Comparison of ENCODE assay signal across 8 cellular contexts in genomic region chr7:2645274-2645868, GRCh38. TPM values are rescaled to one million over a fixed set of nuclear protein-coding genes. Genes with fewer than 3 reads are reported as not detected.
A peak's percentile ranks its signal among the peaks of the same experiment; 100 is the strongest.
DNase-seq lines count a peak whose midpoint lies in the region; ATAC-seq and TF ChIP-seq lines count a peak whose summit lies in the region.

No MANE protein-coding gene starts in this region.

- no peaks in the 10 kb centered on the region for H3K27me3 ChIP-seq in CD4-positive, alpha-beta memory T cell (ENCODE audit: insufficient read depth, low read length)
- H3K27me3 ChIP-seq in Karpas-422 (ENCODE audit: low read length) (no peaks in the 10 kb centered on the region), uterus (no peaks in the 10 kb centered on the region)

- H3K9ac ChIP-seq in Karpas-422 (ENCODE audit: low read length) = peak overlapping the region; percentile 57

- H3K79me2 ChIP-seq in Karpas-422 (ENCODE audit: low read length) = no peaks in the 10 kb centered on the region

- H3K27me3 Mint-ChIP-seq in CD4-positive, alpha-beta memory T cell = no peaks in the 10 kb centered on the region

- CTCF ChIA-PET in CD4-positive, alpha-beta memory T cell (lab: Charles Lee; ENCODE audit: partially characterized antibody) = interaction anchor here (0.6 to 1.3 kb wide), 3 partner anchors 37 to 64 kb away, joined by 3 to 6 read pairs (median 4); no protein-coding TSS in a partner anchor

- no peak for TF ChIP-seq CTCF in uterus (IDR thresholded peaks at IDR 0.05)
- no peak for TF ChIP-seq CTCF in lower leg skin (IDR thresholded peaks at IDR 0.05)

- H2AFZ ChIP-seq in Karpas-422 (ENCODE audit: low read length) = peak overlapping the region; percentile 89; the same call in 1 of the 2 replicates

- peaks cover 14% of the 10 kb centered on the region for H3K4me1 ChIP-seq in CD4-positive, alpha-beta memory T cell (ENCODE audit: insufficient read depth, low read length)
- peaks cover 13% of the 10 kb centered on the region for H3K4me1 ChIP-seq in Karpas-422 (ENCODE audit: low read length)
- H3K4me1 ChIP-seq in uterus = peaks cover 0 to 12% of the 10 kb centered on the region in 2 donors

- TF ChIP-seq POLR2A in uterus (IDR thresholded peaks at IDR 0.05) (no peak), lower leg skin (IDR thresholded peaks at IDR 0.05) (no peak)

- no peak overlapping the region for H3K4me3 ChIP-seq in CD4-positive, alpha-beta memory T cell (ENCODE audit: low read length in 2 of 2)
- peak overlapping the region; percentile 51; the same call in 1 of the 2 replicates for H3K4me3 ChIP-seq in Karpas-422 (ENCODE audit: low read length)
- H3K4me3 ChIP-seq in uterus = no peak overlapping the region
- no peak overlapping the region for H3K4me3 ChIP-seq in lower leg skin (ENCODE audit: low read depth, poor library complexity, severe bottlenecking)

- peak overlapping the region in 7 of 8 donors; percentile 19 to 88 (median 67) for H3K4me3 Mint-ChIP-seq in CD4-positive, alpha-beta memory T cell

- H3K9me2 ChIP-seq in Karpas-422 (replicated peaks; ENCODE audit: insufficient read depth, low read length) = no peaks in the 10 kb centered on the region

- H3K4me2 ChIP-seq in Karpas-422 (ENCODE audit: low read depth, low read length, poor library complexity, severe bottlenecking) = peak overlapping the region; percentile 64

- peak in 3 of 5 donors; percentile 15 to 34 (median 23) for DNase-seq in CD4-positive, alpha-beta memory T cell
- DNase-seq in Karpas-422 (peak; percentile 72), sciatic nerve (ENCODE audit: low spot score) (peak; percentile 56), uterus (no peak), SHP77 treated with DMSO at 0.1 percent for 48 hours (lab: John Stamatoyannopoulos, UW) (no peak), lower leg skin (ENCODE audit: low spot score in 2 of 2) (no peak)
- DNase-seq in activated gamma-delta T cell treated with anti-CD3 and anti-CD28 coated beads, Interleukin-2, amount 50 U/mL, for 16 hours (ENCODE audit: low read depth) = peak; percentile 22

- ATAC-seq in GM19455 (IDR thresholded peaks at IDR 0.05; ENCODE audit: unreplicated experiment) (peak; percentile 39), sciatic nerve (no peak)

- intact Hi-C loops in CD4-positive, alpha-beta memory T cell (cut with micrococcal nuclease) = no loop called here
- intact Hi-C loops in sciatic nerve (cut with DNase I) (no loop called here), uterus (cut with DNase I; ENCODE audit: low total_unique reads) (no loop called here), lower leg skin (cut with DNase I; ENCODE audit: low total_unique reads) (no loop called here)

- 72 to 78% methylated on average over 9 to 12 of the region's 14 CpGs for WGBS in lower leg skin, 2 donors

- H3K36me3 ChIP-seq in CD4-positive, alpha-beta memory T cell (ENCODE audit: insufficient read depth, low read length) = no peaks in the 10 kb centered on the region
- no peaks in the 10 kb centered on the region for H3K36me3 ChIP-seq in Karpas-422 (ENCODE audit: insufficient read depth, low read length)
- no peaks in the 10 kb centered on the region for H3K36me3 ChIP-seq in uterus

- H4K20me1 ChIP-seq in Karpas-422 (ENCODE audit: insufficient read depth, low read depth, low read length) = peaks cover 3% of the 10 kb centered on the region; the same call in 1 of the 2 replicates

- H3K36me3 Mint-ChIP-seq in CD4-positive, alpha-beta memory T cell = peaks cover 0 to 2% of the 10 kb centered on the region in 2 donors

- H3K4me1 Mint-ChIP-seq in CD4-positive, alpha-beta memory T cell = peaks cover 8 to 18% (median 11%) of the 10 kb centered on the region in 4 donors

- no peaks in the 10 kb centered on the region for H3K9me3 ChIP-seq in CD4-positive, alpha-beta memory T cell (ENCODE audit: control insufficient read depth in 1 of 2, low read length in 2 of 2)
- H3K9me3 ChIP-seq in Karpas-422 (ENCODE audit: low read length) = no peaks in the 10 kb centered on the region
- no peaks in the 10 kb centered on the region for H3K9me3 ChIP-seq in uterus

- peak overlapping the region in 5 of 7 donors; percentile 18 to 68 (median 52) for H3K27ac Mint-ChIP-seq in CD4-positive, alpha-beta memory T cell

- H3K27ac ChIP-seq in CD4-positive, alpha-beta memory T cell (ENCODE audit: low read depth, low read length) = no peak overlapping the region
- H3K27ac ChIP-seq in Karpas-422 (ENCODE audit: low read length) (no peak overlapping the region), uterus (no peak overlapping the region)

- no peaks in the 10 kb centered on the region for H3K9me3 Mint-ChIP-seq in CD4-positive, alpha-beta memory T cell

- POLR2A ChIA-PET in CD4-positive, alpha-beta memory T cell (lab: Charles Lee; ENCODE audit: partially characterized antibody) = interaction anchor here (0.9 to 1.4 kb wide), 2 partner anchors 31 to 134 kb away, joined by 3 to 4 read pairs; no protein-coding TSS in a partner anchor

RNA-seq across cellular contexts. Expression of gene TTYH3, which starts 13.6 kb away (rescaled TPM):
- total RNA-seq in CD4-positive, alpha-beta memory T cell = 10 to 100 TPM; 10.3 to 12.0 TPM
- polyA plus RNA-seq in CD4-positive, alpha-beta memory T cell = 1 to 10 TPM in 1 of 2 donors, under 1 TPM in 1; 0.14 to 1.3 TPM
- total RNA-seq in Karpas-422 (2014; rRNA removed; shearing (Covaris generic); ENCODE audit: low replicate concordance) = 0.37 and 0.87 TPM in 2 replicates
- 38.6 TPM for total RNA-seq in sciatic nerve
- 10 to 100 TPM in 2 of 4 donors, 1 to 10 TPM in 2; 3.8 to 47.2 (median 25.2) TPM for total RNA-seq in uterus
- total RNA-seq in lower leg skin = 10 to 100 TPM in 3 of 4 donors, 1 to 10 TPM in 1; 7.9 to 18.0 (median 13.9) TPM

RNA-seq across cellular contexts. Expression of gene AMZ1, which starts 42.6 kb away (rescaled TPM):
- 1 to 10 TPM; 1.6 to 2.0 TPM for total RNA-seq in CD4-positive, alpha-beta memory T cell
- under 1 TPM in 1 of 2 donors, not detected in 1; 0.15 TPM for polyA plus RNA-seq in CD4-positive, alpha-beta memory T cell
- total RNA-seq in Karpas-422 (2014; rRNA removed; shearing (Covaris generic); ENCODE audit: low replicate concordance) = not detected in 2 replicates
- 0.31 TPM for total RNA-seq in sciatic nerve
- 1 to 10 TPM in 2 of 4 donors, under 1 TPM in 1, not detected in 1; 0.35 to 4.6 (median 4.4) TPM for total RNA-seq in uterus
- under 1 TPM in 2 of 4 donors, not detected in 2; 0.19 to 0.27 TPM for total RNA-seq in lower leg skin

Comparison
In these comparisons a context has a peak if more than half of its experiments do, and no peak if none do; other contexts are left out.
1. DNase-seq: peak in CD4-positive, alpha-beta memory T cell (3 of 5), Karpas-422 (single experiment), activated gamma-delta T cell treated with anti-CD3 and anti-CD28 coated beads, Interleukin-2, amount 50 U/mL, for 16 hours (single experiment) and sciatic nerve (single experiment); none in uterus (0 of 2), SHP77 treated with DMSO at 0.1 percent for 48 hours (single experiment) and lower leg skin (0 of 2).